In the genomic region with DNA sequence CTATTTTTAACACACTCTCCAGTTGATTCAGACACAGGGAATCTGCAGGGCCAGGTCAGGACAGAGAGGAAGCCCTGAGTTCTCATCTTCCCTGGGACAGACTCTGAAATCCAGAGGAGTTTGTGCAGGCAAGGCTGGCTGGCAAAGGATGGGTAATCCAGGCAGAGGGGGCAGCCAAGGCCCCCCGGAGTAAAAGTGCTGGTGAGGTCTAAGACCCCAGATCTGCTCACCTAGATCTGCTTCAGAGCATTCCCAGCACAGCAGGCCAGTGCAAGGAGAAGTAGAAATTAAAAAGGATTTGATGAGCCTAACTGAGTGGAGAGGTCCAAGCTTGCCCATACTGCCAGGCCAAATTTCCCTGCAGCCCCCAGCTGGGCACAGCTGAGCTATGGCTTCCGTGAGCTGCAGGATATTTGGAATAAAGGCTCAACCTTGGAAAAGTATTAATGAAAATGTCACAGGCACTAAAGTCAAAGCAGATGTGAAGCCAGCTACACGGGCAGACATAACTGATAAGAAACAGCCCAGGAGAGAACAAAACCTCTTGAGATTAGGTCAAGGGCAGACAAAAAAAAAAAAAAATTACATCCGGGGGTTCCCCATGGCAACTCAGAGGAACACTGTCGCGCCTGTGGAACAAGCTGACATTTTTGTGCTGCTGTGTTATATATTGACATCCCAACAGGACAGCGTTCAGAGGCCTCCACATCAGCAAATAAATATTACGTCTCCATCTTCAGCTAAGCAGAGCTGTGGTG, we compare ENCODE assay signal across 19 cellular contexts. TPM values are rescaled to one million over a fixed set of nuclear protein-coding genes. Genes with fewer than 3 reads are reported as not detected.
DNase-seq lines count a peak whose midpoint lies in the region; ATAC-seq and TF ChIP-seq lines count a peak whose summit lies in the region.
"Had no signal": no experiment of that assay in that cellular context is flagged by ENCODE, and none has a peak within 500 bp of the region (broad histone marks: within the 10 kb centered on the region; RNA-seq: fewer than 3 reads in every experiment).

No MANE protein-coding gene starts in this region.

- peak overlapping the region; percentile 58 for H3K27ac Mint-ChIP-seq in Calu3 (ENCODE audit: unreplicated experiment)
- H3K27ac Mint-ChIP-seq in endodermal cell = no peak overlapping the region
- peak overlapping the region; percentile 51 to 68 (median 66) for H3K27ac Mint-ChIP-seq in nephron
- no peak overlapping the region for H3K27ac Mint-ChIP-seq in activated CD8-positive, alpha-beta T cell treated with anti-CD3 and anti-CD28 coated beads for 36 hours
- H3K27ac Mint-ChIP-seq: activated naive CD8-positive, alpha-beta T cell; dendritic cell treated with granulocyte-macrophage colony-stimulating factor and Interleukin-4, amounts not matched to agents 40 ng/mL and 50 ng/mL, for 4 days; natural killer cell had no signal

- H3K27me3 Mint-ChIP-seq in Calu3 (ENCODE audit: unreplicated experiment) (no peaks in the 10 kb centered on the region), endodermal cell (ENCODE audit: insufficient read depth) (peaks cover 2% of the 10 kb centered on the region), nephron (ENCODE audit: low read depth) (no peaks in the 10 kb centered on the region)
- H3K27me3 Mint-ChIP-seq in activated T-cell treated with anti-CD3 and anti-CD28 coated beads, Interleukin-2, amount 50 U/mL, for 4 hours (ENCODE audit: low read depth) = no peaks in the 10 kb centered on the region
- no peaks in the 10 kb centered on the region for H3K27me3 Mint-ChIP-seq in activated CD8-positive, alpha-beta T cell treated with anti-CD3 and anti-CD28 coated beads for 36 hours
- H3K27me3 Mint-ChIP-seq: activated naive CD8-positive, alpha-beta T cell; dendritic cell treated with granulocyte-macrophage colony-stimulating factor and Interleukin-4, amounts not matched to agents 40 ng/mL and 50 ng/mL, for 4 days had no signal

- H3K4me3 Mint-ChIP-seq in Calu3 (ENCODE audit: low read depth, unreplicated experiment) = no peak overlapping the region
- H3K4me3 Mint-ChIP-seq in endodermal cell = no peak overlapping the region
- H3K4me3 Mint-ChIP-seq in nephron = no peak overlapping the region
- H3K4me3 Mint-ChIP-seq in activated T-cell treated with anti-CD3 and anti-CD28 coated beads, Interleukin-2, amount 50 U/mL, for 4 hours = no peak overlapping the region
- H3K4me3 Mint-ChIP-seq in activated CD8-positive, alpha-beta T cell treated with anti-CD3 and anti-CD28 coated beads for 36 hours = no peak overlapping the region
- H3K4me3 Mint-ChIP-seq: activated naive CD8-positive, alpha-beta T cell; dendritic cell treated with granulocyte-macrophage colony-stimulating factor and Interleukin-4, amounts not matched to agents 40 ng/mL and 50 ng/mL, for 4 days; natural killer cell had no signal

- peaks cover 15% of the 10 kb centered on the region for H3K36me3 Mint-ChIP-seq in Calu3 (ENCODE audit: insufficient read depth, unreplicated experiment)
- peaks cover 4% of the 10 kb centered on the region for H3K36me3 Mint-ChIP-seq in endodermal cell (ENCODE audit: low read depth)
- peaks cover 18% of the 10 kb centered on the region for H3K36me3 Mint-ChIP-seq in nephron (ENCODE audit: low read depth)
- peaks cover 34% of the 10 kb centered on the region for H3K36me3 Mint-ChIP-seq in activated T-cell treated with anti-CD3 and anti-CD28 coated beads, Interleukin-2, amount 50 U/mL, for 4 hours (ENCODE audit: insufficient read depth)
- H3K36me3 Mint-ChIP-seq in activated CD8-positive, alpha-beta T cell treated with anti-CD3 and anti-CD28 coated beads for 36 hours (ENCODE audit: low read depth) = peaks cover 17% of the 10 kb centered on the region
- H3K36me3 Mint-ChIP-seq: natural killer cell had no signal

- no peak for DNase-seq in Calu3
- DNase-seq in SK-N-MC (ENCODE audit: low read depth, low spot score) = no peak
- peak; percentile 34 for DNase-seq in endodermal cell
- no peak for DNase-seq in activated T-cell treated with anti-CD3 and anti-CD28 coated beads, Interleukin-2, amount 50 U/mL, for 4 hours
- DNase-seq in dedifferentiated amniotic fluid mesenchymal stem cell (ENCODE audit: extremely low spot score) = no peak
- DNase-seq in activated CD8-positive, alpha-beta T cell treated with anti-CD3 and anti-CD28 coated beads for 36 hours = no peak
- DNase-seq: activated CD4-positive, alpha-beta T cell treated with anti-CD3 and anti-CD28 coated beads, Interleukin-2, amount 50 U/mL, for 1 hour; brain microvascular endothelial cell; hypothalamus; kidney; natural killer cell; NCI-H774; SHP77 treated with DMSO at 0.1 percent for 48 hours had no signal

- H3K27ac ChIP-seq in SK-N-MC = peak overlapping the region; percentile 86
- H3K27ac ChIP-seq in endodermal cell (ENCODE audit: low read depth, low read length) = no peak overlapping the region
- H3K27ac ChIP-seq: brain microvascular endothelial cell, parathyroid adenoma, VCaP had no signal

- H3K9me3 Mint-ChIP-seq in Calu3 (ENCODE audit: low read depth, unreplicated experiment) (no peaks in the 10 kb centered on the region), endodermal cell (peaks cover 15% of the 10 kb centered on the region), nephron (peaks cover 6% of the 10 kb centered on the region)
- peaks cover 13% of the 10 kb centered on the region for H3K9me3 Mint-ChIP-seq in activated T-cell treated with anti-CD3 and anti-CD28 coated beads, Interleukin-2, amount 50 U/mL, for 4 hours
- H3K9me3 Mint-ChIP-seq in activated CD8-positive, alpha-beta T cell treated with anti-CD3 and anti-CD28 coated beads for 36 hours = no peaks in the 10 kb centered on the region
- H3K9me3 Mint-ChIP-seq: dendritic cell treated with granulocyte-macrophage colony-stimulating factor and Interleukin-4, amounts not matched to agents 40 ng/mL and 50 ng/mL, for 4 days; natural killer cell had no signal

- H3K4me1 Mint-ChIP-seq in Calu3 (ENCODE audit: low read depth, unreplicated experiment) (no peaks in the 10 kb centered on the region), endodermal cell (peaks cover 14% of the 10 kb centered on the region), nephron (peaks cover 46% of the 10 kb centered on the region)
- H3K4me1 Mint-ChIP-seq in activated T-cell treated with anti-CD3 and anti-CD28 coated beads, Interleukin-2, amount 50 U/mL, for 4 hours (ENCODE audit: low read depth) = no peaks in the 10 kb centered on the region
- H3K4me1 Mint-ChIP-seq in activated CD8-positive, alpha-beta T cell treated with anti-CD3 and anti-CD28 coated beads for 36 hours (ENCODE audit: low read depth) = no peaks in the 10 kb centered on the region

- BruUV-seq in Calu3 (replicated peaks; lab: Mats Ljungman, UMichigan) = no TSS peak

- POLR2A ChIA-PET in activated CD8-positive, alpha-beta T cell treated with anti-CD3 and anti-CD28 coated beads for 36 hours (lab: Charles Lee) = no interaction called here

- H3K27me3 ChIP-seq in endodermal cell (ENCODE audit: control insufficient read depth, insufficient read depth, low read length, poor library complexity, severe bottlenecking) = no peaks in the 10 kb centered on the region
- H3K27me3 ChIP-seq: brain microvascular endothelial cell had no signal

- H3K4me3 ChIP-seq in SK-N-MC = peak overlapping the region; percentile 65
- no peak overlapping the region for H3K4me3 ChIP-seq in endodermal cell (ENCODE audit: low read length)

- no peaks in the 10 kb centered on the region for H3K9me3 ChIP-seq in SK-N-MC (ENCODE audit: low read depth, low read length)
- peaks cover 9% of the 10 kb centered on the region for H3K9me3 ChIP-seq in endodermal cell (ENCODE audit: control insufficient read depth, low read length)

- CTCF ChIA-PET in Calu3 (lab: Charles Lee) = no interaction called here
- CTCF ChIA-PET in activated CD8-positive, alpha-beta T cell treated with anti-CD3 and anti-CD28 coated beads for 36 hours (lab: Charles Lee) = interaction anchor here (1.1 kb wide), 1 partner anchor 9 kb away, joined by 3 read pairs; no protein-coding TSS in a partner anchor

- intact Hi-C loops in Calu3 (cut with micrococcal nuclease; ENCODE audit: unreplicated experiment) = no loop called here
- intact Hi-C loops in activated CD8-positive, alpha-beta T cell treated with anti-CD3 and anti-CD28 coated beads for 36 hours (cut with micrococcal nuclease) = no loop called here

- peaks cover 7% of the 10 kb centered on the region for H3K36me3 ChIP-seq in SK-N-MC (ENCODE audit: insufficient read depth, low read length)
- H3K36me3 ChIP-seq in endodermal cell (ENCODE audit: control insufficient read depth, insufficient read depth, low read length) = peaks cover 4% of the 10 kb centered on the region
- H3K36me3 ChIP-seq: brain microvascular endothelial cell had no signal

- WGBS in endodermal cell (ENCODE audit: insufficient coverage in 1 of 2, insufficient read length in 1 of 2), 2 experiments = 88 to 91% methylated on average over 7 to 8 of the region's 8 CpGs

- H3K4me1 ChIP-seq in endodermal cell (ENCODE audit: control insufficient read depth, insufficient read depth, low read length) = peaks cover 5% of the 10 kb centered on the region
- H3K4me1 ChIP-seq: parathyroid adenoma had no signal

- H3K9ac ChIP-seq in SK-N-MC (ENCODE audit: insufficient read length) (peak overlapping the region; percentile 42), endodermal cell (ENCODE audit: extremely low read depth, low read length, poor library complexity, severe bottlenecking) (no peak overlapping the region)
- H3K9ac ChIP-seq: parathyroid adenoma had no signal

- TF ChIP-seq CTCF in Calu3 (IDR thresholded peaks at IDR 0.05; ENCODE audit: unreplicated experiment) (no peak), endodermal cell (conservative IDR thresholded peaks at IDR 0.05) (no peak), nephron (IDR thresholded peaks at IDR 0.05; ENCODE audit: unreplicated experiment in 3 of 3) (no peak)
- no peak for TF ChIP-seq CTCF in activated CD8-positive, alpha-beta T cell treated with anti-CD3 and anti-CD28 coated beads for 36 hours (IDR thresholded peaks at IDR 0.05)

- ATAC-seq in activated T-cell treated with anti-CD3 and anti-CD28 coated beads, Interleukin-2, amount 50 U/mL, for 4 hours = no peak
- no peak for ATAC-seq in HG03520 (IDR thresholded peaks at IDR 0.05; ENCODE audit: unreplicated experiment)
- ATAC-seq in activated CD8-positive, alpha-beta T cell treated with anti-CD3 and anti-CD28 coated beads for 36 hours = no peak
- ATAC-seq: natural killer cell had no signal

RNA-seq across cellular contexts. Expression of gene MN1, which starts 40.9 kb away (rescaled TPM):
- 1.7 and 2.3 TPM in 2 replicates for total RNA-seq in Calu3 (2022)
- 10 to 100 TPM in 1 of 2 donors, 1 to 10 TPM in 1; 4.4 to 17.8 TPM for total RNA-seq in endodermal cell
- 41.5 TPM for polyA plus RNA-seq in endodermal cell (2013, experiment 1 of 2)
- 44.1 TPM for polyA plus RNA-seq in endodermal cell (2013, experiment 2 of 2)
- under 1 TPM; 0.03 to 0.08 (median 0.05) TPM for total RNA-seq in activated T-cell treated with anti-CD3 and anti-CD28 coated beads, Interleukin-2, amount 50 U/mL, for 4 hours
- under 1 TPM; 0.11 to 0.16 TPM for total RNA-seq in activated CD8-positive, alpha-beta T cell treated with anti-CD3 and anti-CD28 coated beads for 36 hours

Comparison
In these comparisons a context has a peak if more than half of its experiments do, and no peak if none do; other contexts are left out.
1. H3K27ac Mint-ChIP-seq: peak in Calu3 (single experiment) and nephron (3 of 3); none in endodermal cell (single experiment) and activated CD8-positive, alpha-beta T cell treated with anti-CD3 and anti-CD28 coated beads for 36 hours (single experiment).